In genomic region chr19:35757231-35757748, GRCh38 we compare ENCODE assay signal across 1 cellular context.
A peak's percentile ranks its signal among the peaks of the same experiment; 100 is the strongest.
TF ChIP-seq lines count a peak whose summit lies in the region.

No MANE protein-coding gene starts in this region.

TF ChIP-seq in HepG2, 621 proteins besides CTCF, POLR2A, EP300 and RAD21 (continues in another document):
- TF ChIP-seq ZNF382 (CRISPR knock-in tag; IDR thresholded peaks at IDR 0.05; ENCODE audit: borderline replicate concordance) = no peak
- no peak for TF ChIP-seq ZNF275 (CRISPR knock-in tag; IDR thresholded peaks at IDR 0.05; ENCODE audit: borderline replicate concordance)
- TF ChIP-seq PAXIP1 (CRISPR knock-in tag; conservative IDR thresholded peaks at IDR 0.05) = peak; percentile 13; the same call in 1 of the 2 replicates
- 0 out of 2 replicates have a peak, but pooled peaks have one; percentile 11 for TF ChIP-seq NFKB2 (CRISPR knock-in tag; IDR thresholded peaks at IDR 0.05; ENCODE audit: borderline replicate concordance)
- no peak for TF ChIP-seq ZNF563 (CRISPR knock-in tag; IDR thresholded peaks at IDR 0.05)
- no peak for TF ChIP-seq NCOR1 (IDR thresholded peaks at IDR 0.05; ENCODE audit: borderline replicate concordance, low read length)
- peak; percentile 58 for TF ChIP-seq CEBPG (CRISPR knock-in tag; IDR thresholded peaks at IDR 0.05)
- TF ChIP-seq YY1 (IDR thresholded peaks at IDR 0.05; ENCODE audit: insufficient read depth, insufficient replicate concordance, low read depth, low read length) = peak; percentile 10
- TF ChIP-seq IKZF1 (IDR thresholded peaks at IDR 0.05) = no peak
- no peak for TF ChIP-seq SNAPC2 (CRISPR knock-in tag; IDR thresholded peaks at IDR 0.05)
- TF ChIP-seq SKIL (CRISPR knock-in tag; IDR thresholded peaks at IDR 0.05; ENCODE audit: borderline replicate concordance) = no peak
- no peak for TF ChIP-seq ZNF142 (CRISPR knock-in tag; IDR thresholded peaks at IDR 0.05)
- no peak for TF ChIP-seq ZFP82 (CRISPR knock-in tag; IDR thresholded peaks at IDR 0.05; ENCODE audit: borderline replicate concordance)
- 0 out of 2 replicates have a peak, but pooled peaks have one; percentile 18 for TF ChIP-seq NR2F2 (IDR thresholded peaks at IDR 0.05; ENCODE audit: borderline replicate concordance, low read depth)
- no peak for TF ChIP-seq HNRNPH1 (optimal IDR thresholded peaks at IDR 0.05; ENCODE audit: low read depth, low read length)
- TF ChIP-seq DMAP1 (CRISPR knock-in tag; IDR thresholded peaks at IDR 0.05) = 0 out of 2 replicates have a peak, but pooled peaks have one; percentile 11
- peak; percentile 29; the same call in 1 of the 2 replicates for TF ChIP-seq FOSL2 (CRISPR knock-in tag; IDR thresholded peaks at IDR 0.05)
- TF ChIP-seq KDM5A (IDR thresholded peaks at IDR 0.05; ENCODE audit: borderline replicate concordance, low read length) = no peak
- no peak for TF ChIP-seq ZNF552 (CRISPR knock-in tag; IDR thresholded peaks at IDR 0.05; ENCODE audit: borderline replicate concordance)
- 0 out of 2 replicates have a peak, but pooled peaks have one; percentile 9 for TF ChIP-seq NCOA1 (CRISPR knock-in tag; IDR thresholded peaks at IDR 0.05)
- no peak for TF ChIP-seq LRRFIP1 (CRISPR knock-in tag; conservative IDR thresholded peaks at IDR 0.05)
- TF ChIP-seq CC2D1A (CRISPR knock-in tag; IDR thresholded peaks at IDR 0.05) = no peak
- peak; percentile 20; the same call in 1 of the 2 replicates for TF ChIP-seq NFE2L1 (CRISPR knock-in tag; IDR thresholded peaks at IDR 0.05; ENCODE audit: borderline replicate concordance)
- peak; percentile 69; the same call in 1 of the 2 replicates for TF ChIP-seq KDM2A (CRISPR knock-in tag; IDR thresholded peaks at IDR 0.05; ENCODE audit: borderline replicate concordance, low read depth)
- TF ChIP-seq ZNF274 (CRISPR knock-in tag; IDR thresholded peaks at IDR 0.05) = no peak
- peak in 1 of 2 experiments; percentile 56; a peak in 1 of 4 replicates for TF ChIP-seq ATF4 (CRISPR knock-in tag; IDR thresholded peaks at IDR 0.05)
- no peak for TF ChIP-seq MTA1 (CRISPR knock-in tag; IDR thresholded peaks at IDR 0.05; ENCODE audit: borderline replicate concordance)
- 0 out of 2 replicates have a peak, but pooled peaks have one; percentile 8 for TF ChIP-seq IKZF5 (CRISPR knock-in tag; IDR thresholded peaks at IDR 0.05)
- TF ChIP-seq SRSF1 (optimal IDR thresholded peaks at IDR 0.05; ENCODE audit: low read depth, low read length) = no peak
- 0 out of 2 replicates have a peak, but pooled peaks have one; percentile 3 for TF ChIP-seq ZBTB4 (CRISPR knock-in tag; IDR thresholded peaks at IDR 0.05; ENCODE audit: borderline replicate concordance)
- no peak for TF ChIP-seq ZNF616 (CRISPR knock-in tag; IDR thresholded peaks at IDR 0.05; ENCODE audit: low read depth)
- no peak for TF ChIP-seq ZSCAN12 (CRISPR knock-in tag; IDR thresholded peaks at IDR 0.05)
- TF ChIP-seq AGO1 (IDR thresholded peaks at IDR 0.05; ENCODE audit: low read depth, low read length, poor library complexity, severe bottlenecking) = peak; percentile 76
- no peak for TF ChIP-seq TEF (CRISPR knock-in tag; IDR thresholded peaks at IDR 0.05)
- TF ChIP-seq ZSCAN21 (CRISPR knock-in tag; IDR thresholded peaks at IDR 0.05; ENCODE audit: borderline replicate concordance) = no peak
- no peak for TF ChIP-seq ZNF816 (CRISPR knock-in tag; IDR thresholded peaks at IDR 0.05; ENCODE audit: borderline replicate concordance)
- no peak for TF ChIP-seq TGIF2 (CRISPR knock-in tag; IDR thresholded peaks at IDR 0.05)
- TF ChIP-seq ZNF781 (CRISPR knock-in tag; IDR thresholded peaks at IDR 0.05; ENCODE audit: borderline replicate concordance, not compliant biosample characterization) = no peak
